In genomic region chr5:176837707-176838115, GRCh38 we compare ENCODE assay signal across 8 cellular contexts. TPM values are rescaled to one million over a fixed set of nuclear protein-coding genes. Genes with fewer than 3 reads are reported as not detected.
A peak's percentile ranks its signal among the peaks of the same experiment; 100 is the strongest.
DNase-seq lines count a peak whose midpoint lies in the region; ATAC-seq and TF ChIP-seq lines count a peak whose summit lies in the region.

No MANE protein-coding gene starts in this region.

- H3K4me3 ChIP-seq in RWPE2 (ENCODE audit: severe bottlenecking): no peak overlapping the region
- no peak overlapping the region for H3K4me3 ChIP-seq in upper lobe of right lung

- intact Hi-C loops in posterior vena cava (cut with DNase I): no loop called here
- intact Hi-C loops in upper lobe of right lung (cut with DNase I): no loop called here

- H3K36me3 ChIP-seq in RWPE2 (ENCODE audit: low read depth) (no peaks in the 10 kb centered on the region), upper lobe of right lung (no peaks in the 10 kb centered on the region)

- H3K9me3 ChIP-seq in RWPE2 (ENCODE audit: severe bottlenecking) (no peaks in the 10 kb centered on the region), upper lobe of right lung (no peaks in the 10 kb centered on the region)

- DNase-seq in RWPE2 (ENCODE audit: low spot score): peak; percentile 92
- peak; percentile 43 for DNase-seq in activated gamma-delta T cell treated with anti-CD3 and anti-CD28 coated beads, Interleukin-2, amount 50 U/mL, for 16 hours (ENCODE audit: low read depth)
- peak; percentile 83 for DNase-seq in glomerular visceral epithelial cell (ENCODE audit: extremely low spot score)
- DNase-seq in posterior vena cava (ENCODE audit: low spot score): peak; percentile 96
- peak; percentile 92 for DNase-seq in upper lobe of right lung
- DNase-seq in DMS153 (lab: John Stamatoyannopoulos, UW): no peak

- peaks cover 16% of the 10 kb centered on the region for H3K27me3 ChIP-seq in RWPE2 (ENCODE audit: insufficient read depth, poor library complexity, severe bottlenecking)
- peaks cover 34% of the 10 kb centered on the region for H3K27me3 ChIP-seq in upper lobe of right lung

- TF ChIP-seq CTCF in RWPE2 (IDR thresholded peaks at IDR 0.05; ENCODE audit: poor library complexity, severe bottlenecking) (no peak), upper lobe of right lung (IDR thresholded peaks at IDR 0.05) (no peak)

- no peaks in the 10 kb centered on the region for H3K4me1 ChIP-seq in RWPE2 (ENCODE audit: insufficient read depth, poor library complexity, severe bottlenecking)
- H3K4me1 ChIP-seq in upper lobe of right lung: no peaks in the 10 kb centered on the region

- no peak overlapping the region for H3K27ac ChIP-seq in RWPE2 (ENCODE audit: poor library complexity, severe bottlenecking)
- H3K27ac ChIP-seq in upper lobe of right lung: no peak overlapping the region

- ATAC-seq in GM18907 (IDR thresholded peaks at IDR 0.05; ENCODE audit: unreplicated experiment) (peak; percentile 60), RWPE2 (ENCODE audit: low read depth) (peak; percentile 95), upper lobe of right lung (peak; percentile 93), GM19452 (IDR thresholded peaks at IDR 0.05; ENCODE audit: unreplicated experiment) (no peak)

RNA-seq across cellular contexts. Expression of gene UNC5A, which starts 27.4 kb away (rescaled TPM):
- total RNA-seq in posterior vena cava (1 to 10 TPM in 1 of 2 donors, under 1 TPM in 1; 0.74 to 1.0 TPM), upper lobe of right lung (0.46 TPM)
